In the genomic region with DNA sequence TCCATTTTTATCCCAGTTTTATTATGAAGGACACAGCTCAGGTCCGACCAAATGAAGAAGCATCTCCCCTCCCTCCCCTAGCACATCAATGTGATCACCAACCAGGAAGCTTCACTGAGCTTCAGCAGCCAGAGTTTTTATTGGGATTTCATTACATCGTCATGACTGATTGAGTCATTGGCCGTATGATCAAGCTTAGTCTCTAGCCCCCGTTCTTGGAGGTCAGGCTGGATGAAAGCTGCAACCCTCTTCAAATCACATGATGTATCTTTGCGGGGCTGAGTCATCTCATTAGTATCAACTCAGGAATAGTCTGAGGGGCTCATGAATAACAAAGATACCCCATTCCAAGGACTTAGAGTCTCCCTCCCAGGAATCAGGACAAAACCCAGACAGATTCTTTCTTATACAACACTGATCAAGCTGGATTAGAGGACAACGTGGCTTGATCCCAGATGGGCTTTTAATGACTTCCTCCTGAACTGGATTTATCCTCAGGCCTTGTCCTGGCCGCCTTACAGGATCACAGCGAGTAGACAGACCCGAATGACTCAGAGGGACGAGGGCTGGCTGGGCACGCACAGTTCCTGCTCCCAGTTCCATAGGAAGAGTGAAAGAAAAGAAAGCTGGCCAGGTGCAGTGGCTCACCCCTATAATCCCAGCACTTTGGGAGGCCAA, we compare ENCODE assay signal across 1 cellular context.
A peak's percentile ranks its signal among the peaks of the same experiment; 100 is the strongest.
TF ChIP-seq lines count a peak whose summit lies in the region.

No MANE protein-coding gene starts in this region.

TF ChIP-seq in IMR-90, 13 proteins besides CTCF, POLR2A, EP300 and RAD21 (continued from another document):
- TF ChIP-seq MAZ (IDR thresholded peaks at IDR 0.05; ENCODE audit: borderline replicate concordance, low read depth, low read length) (peak; percentile 71), NFE2L2 (IDR thresholded peaks at IDR 0.05; ENCODE audit: low read depth, low read length) (0 out of 2 replicates have a peak, but pooled peaks have one; percentile 0), CHD1 (IDR thresholded peaks at IDR 0.05; ENCODE audit: low read depth, low read length) (no peak), FOS (IDR thresholded peaks at IDR 0.05; ENCODE audit: low read depth, low read length) (peak; percentile 38), SMC3 (IDR thresholded peaks at IDR 0.05; ENCODE audit: low read depth, low read length) (no peak), CEBPB (IDR thresholded peaks at IDR 0.05; ENCODE audit: low read depth, low read length) (peak; percentile 70)
- TF ChIP-seq, protein P1, sequence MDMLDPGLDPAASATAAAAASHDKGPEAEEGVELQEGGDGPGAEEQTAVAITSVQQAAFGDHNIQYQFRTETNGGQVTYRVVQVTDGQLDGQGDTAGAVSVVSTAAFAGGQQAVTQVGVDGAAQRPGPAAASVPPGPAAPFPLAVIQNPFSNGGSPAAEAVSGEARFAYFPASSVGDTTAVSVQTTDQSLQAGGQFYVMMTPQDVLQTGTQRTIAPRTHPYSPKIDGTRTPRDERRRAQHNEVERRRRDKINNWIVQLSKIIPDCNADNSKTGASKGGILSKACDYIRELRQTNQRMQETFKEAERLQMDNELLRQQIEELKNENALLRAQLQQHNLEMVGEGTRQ (IDR thresholded peaks at IDR 0.05; ENCODE audit: low read depth, low read length): peak; percentile 74
